In the genomic region with DNA sequence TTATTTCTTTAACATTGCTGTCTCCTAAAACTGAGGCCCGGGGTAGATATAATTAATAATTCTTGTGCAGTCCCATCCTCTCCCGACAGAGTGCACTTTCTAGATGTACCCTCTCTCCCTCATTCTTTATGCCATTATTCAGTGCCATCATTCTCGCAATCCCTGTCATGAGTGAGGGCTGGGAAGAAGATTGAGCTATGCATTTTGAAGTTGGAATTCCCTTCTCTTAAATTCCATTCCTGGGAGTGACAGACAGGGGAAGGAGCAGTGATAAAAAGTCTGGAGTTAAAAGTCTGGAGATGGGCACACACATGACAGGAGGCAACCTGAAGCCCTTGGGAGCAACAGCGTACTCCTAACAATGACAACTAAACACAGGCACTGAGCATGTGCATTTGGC, we compare ENCODE assay signal across 27 cellular contexts. TPM values are rescaled to one million over a fixed set of nuclear protein-coding genes. Genes with fewer than 3 reads are reported as not detected.
"Had no signal": no experiment of that assay in that cellular context is flagged by ENCODE, and none has a peak within 500 bp of the region (broad histone marks: within the 10 kb centered on the region; RNA-seq: fewer than 3 reads in every experiment).

No MANE protein-coding gene starts in this region.

- H3K27me3 Mint-ChIP-seq: activated CD4-positive, alpha-beta memory T cell treated with anti-CD3 and anti-CD28 coated beads, Interleukin-2, amount 10 ng/mL, durations not matched to agents 7 days and 5 days had no signal

- ATAC-seq: activated CD4-positive, alpha-beta T cell treated with anti-CD3 and anti-CD28 coated beads for 36 hours; activated T-helper 17 cell treated with anti-CD3 and anti-CD28 coated beads, Interleukin-2, amount 50 U/mL, for 72 hours; K562 had no signal

- H3K36me3 Mint-ChIP-seq: activated naive CD8-positive, alpha-beta T cell had no signal

- H3K4me3 ChIP-seq: K562, Peyer's patch, SJCRH30 had no signal

- H3K9me3 Mint-ChIP-seq: activated CD4-positive, alpha-beta memory T cell treated with anti-CD3 and anti-CD28 coated beads, Interleukin-2, amount 10 ng/mL, durations not matched to agents 7 days and 5 days; activated naive CD4-positive, alpha-beta T cell treated with anti-CD3 and anti-CD28 coated beads for 36 hours; activated T-helper 17 cell treated with anti-CD3 and anti-CD28 coated beads, Interleukin-2, amount 50 U/mL, for 72 hours had no signal

- H3K36me3 ChIP-seq: Peyer's patch, SJCRH30 had no signal

- H3K4me1 ChIP-seq: Peyer's patch, SJCRH30 had no signal

- H3K27ac Mint-ChIP-seq: activated CD4-positive, alpha-beta memory T cell treated with anti-CD3 and anti-CD28 coated beads, Interleukin-2, amount 10 ng/mL, durations not matched to agents 7 days and 5 days; activated CD4-positive, alpha-beta T cell treated with anti-CD3 and anti-CD28 coated beads for 36 hours; activated naive CD4-positive, alpha-beta T cell treated with anti-CD3 and anti-CD28 coated beads for 36 hours; activated naive CD8-positive, alpha-beta T cell; activated T-helper 17 cell treated with anti-CD3 and anti-CD28 coated beads, Interleukin-2, amount 50 U/mL, for 72 hours had no signal

- H3K27ac ChIP-seq: Peyer's patch, RWPE1, SJCRH30, VCaP had no signal

- H3K27me3 ChIP-seq: Peyer's patch, SJCRH30 had no signal

- DNase-seq: activated CD4-positive, alpha-beta memory T cell treated with anti-CD3 and anti-CD28 coated beads, Interleukin-2, amount 10 ng/mL, durations not matched to agents 7 days and 5 days; activated CD4-positive, alpha-beta T cell treated with anti-CD3 and anti-CD28 coated beads for 36 hours; activated CD4-positive, alpha-beta T cell treated with anti-CD3 and anti-CD28 coated beads, Interleukin-2, amount 50 U/mL, for 1 hour; activated gamma-delta T cell; activated naive CD4-positive, alpha-beta T cell treated with anti-CD3 and anti-CD28 coated beads for 36 hours; activated T-cell treated with anti-CD3 and anti-CD28 coated beads for 4 hours; activated T-cell treated with anti-CD3 and anti-CD28 coated beads, Interleukin-2, amount 50 U/mL, for 48 hours; Karpas-422; MM.1S; NCI-H1105; NCI-H1436; NCI-H1694 treated with DMSO at 0.1 percent for 48 hours; NCI-H2029 treated with DMSO at 0.1 percent for 48 hours; NCI-H345; NCI-H510A; NCI-H526 treated with DMSO at 0.1 percent for 48 hours; NCI-H82; Peyer's patch; Right ventricle myocardium superior; SJCRH30; T-helper 2 cell had no signal

- H3K4me1 Mint-ChIP-seq: activated CD4-positive, alpha-beta memory T cell treated with anti-CD3 and anti-CD28 coated beads, Interleukin-2, amount 10 ng/mL, durations not matched to agents 7 days and 5 days; activated CD4-positive, alpha-beta T cell treated with anti-CD3 and anti-CD28 coated beads for 36 hours; activated T-helper 17 cell treated with anti-CD3 and anti-CD28 coated beads, Interleukin-2, amount 50 U/mL, for 72 hours had no signal

- H3K4me3 Mint-ChIP-seq: activated CD4-positive, alpha-beta memory T cell treated with anti-CD3 and anti-CD28 coated beads, Interleukin-2, amount 10 ng/mL, durations not matched to agents 7 days and 5 days; activated CD4-positive, alpha-beta T cell treated with anti-CD3 and anti-CD28 coated beads for 36 hours; activated naive CD4-positive, alpha-beta T cell treated with anti-CD3 and anti-CD28 coated beads for 36 hours; activated naive CD8-positive, alpha-beta T cell; activated T-helper 17 cell treated with anti-CD3 and anti-CD28 coated beads, Interleukin-2, amount 50 U/mL, for 72 hours had no signal

- H3K9me3 ChIP-seq: Peyer's patch, SJCRH30 had no signal

- FAIRE-seq: K562 had no signal

RNA-seq across cellular contexts. Expression of gene KCNE4, which starts 2.6 kb away (rescaled TPM):
- total RNA-seq: activated CD4-positive, alpha-beta memory T cell treated with anti-CD3 and anti-CD28 coated beads, Interleukin-2, amount 10 ng/mL, durations not matched to agents 7 days and 5 days; activated CD4-positive, alpha-beta T cell treated with anti-CD3 and anti-CD28 coated beads for 36 hours; activated CD8-positive, alpha-beta memory T cell treated with anti-CD3 and anti-CD28 coated beads for 36 hours; activated naive CD4-positive, alpha-beta T cell treated with anti-CD3 and anti-CD28 coated beads for 36 hours; activated T-helper 17 cell treated with anti-CD3 and anti-CD28 coated beads, Interleukin-2, amount 50 U/mL, for 72 hours; K562 had no signal
- polyA plus RNA-seq: K562 had no signal
